10 cellular contexts compared by ENCODE assay signal in the genomic region with DNA sequence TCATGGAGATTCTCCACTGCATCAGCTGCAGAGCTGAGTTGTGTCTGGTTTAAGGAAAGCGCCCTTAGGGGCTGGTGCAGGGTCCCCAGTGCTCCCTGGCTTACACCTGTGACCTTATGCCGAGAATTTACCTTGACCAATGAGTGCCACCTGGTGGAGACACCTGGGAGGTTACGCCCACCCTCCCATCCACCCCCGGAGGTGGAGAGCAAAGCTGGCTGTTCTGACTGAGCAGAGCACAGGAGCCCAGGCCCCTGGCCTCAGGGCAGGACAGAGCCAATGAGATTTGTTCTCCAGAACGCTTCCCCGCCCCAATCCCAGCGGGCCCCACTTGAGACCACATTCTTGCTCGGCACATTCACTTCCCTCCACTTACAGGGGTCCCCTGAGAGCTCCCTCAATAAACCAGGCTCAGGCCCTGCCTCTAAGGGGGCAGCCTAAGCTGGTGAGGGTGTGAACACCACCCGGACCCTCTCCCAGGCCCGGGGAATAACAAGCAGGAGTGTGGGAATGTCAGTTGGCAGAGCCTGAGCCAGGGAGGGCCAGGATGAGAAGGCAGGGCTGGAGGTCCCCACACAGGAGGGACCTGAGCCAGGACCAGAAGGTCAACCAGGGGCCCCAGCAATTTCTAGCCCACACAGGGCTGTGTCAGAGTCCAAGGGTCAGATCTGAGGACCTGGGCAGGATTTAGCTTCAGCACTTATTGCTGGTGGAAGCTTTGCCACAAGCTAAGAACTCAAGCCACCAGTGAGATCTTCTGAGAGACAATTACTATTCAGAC.
A peak's percentile ranks its signal among the peaks of the same experiment; 100 is the strongest.
DNase-seq lines count a peak whose midpoint lies in the region; ATAC-seq and TF ChIP-seq lines count a peak whose summit lies in the region.
"Had no signal": no experiment of that assay in that cellular context is flagged by ENCODE, and none has a peak within 500 bp of the region (broad histone marks: within the 10 kb centered on the region; RNA-seq: fewer than 3 reads in every experiment).

No MANE protein-coding gene starts in this region.

- no peaks in the 10 kb centered on the region for H3K9me3 ChIP-seq in aorta (ENCODE audit: control insufficient read depth, low read length)

- ATAC-seq in GM19035 (IDR thresholded peaks at IDR 0.05; ENCODE audit: unreplicated experiment) (no peak), aorta (ENCODE audit: low FRiP score) (no peak)

- no peaks in the 10 kb centered on the region for H3K4me1 ChIP-seq in aorta (ENCODE audit: control insufficient read depth in 1 of 2, insufficient read depth in 2 of 2, low read length in 2 of 2)

- H3K36me3 ChIP-seq in aorta (ENCODE audit: control insufficient read depth in 1 of 2, insufficient read depth in 2 of 2, low read length in 1 of 2): no peaks in the 10 kb centered on the region

- intact Hi-C loops in aorta (cut with DNase I): no loop called here

- DNase-seq in stimulated activated CD4-positive, alpha-beta T cell treated with anti-CD3 and anti-CD28 coated beads, Interleukin-15, amount 100 ng/mL, for 24 hours: peak; percentile 33
- DNase-seq in stimulated activated CD4-positive, alpha-beta T cell treated with anti-CD3 and anti-CD28 coated beads, Interleukin-4, amount 100 ng/mL, for 4 hours: no peak
- peak; percentile 33 for DNase-seq in NCI-H2107 (lab: John Stamatoyannopoulos, UW)
- no peak for DNase-seq in fibroblast of mammary gland (ENCODE audit: low read depth)
- DNase-seq in SKM-1 (lab: John Stamatoyannopoulos, UW; ENCODE audit: unreplicated experiment): no peak
- no peak for DNase-seq in aorta
- DNase-seq in C1 segment of cervical spinal cord (lab: John Stamatoyannopoulos, UW): no peak
- DNase-seq: activated naive CD8-positive, alpha-beta T cell treated with anti-CD3 and anti-CD28 coated beads, Interleukin-2, amount 10 ng/mL, durations not matched to agents 7 days and 5 days; GF-D8 had no signal

- H3K27ac ChIP-seq in aorta (ENCODE audit: low read depth in 1 of 2, low read length in 2 of 2): no peak overlapping the region

- peak; percentile 14 for TF ChIP-seq CTCF in fibroblast of mammary gland (conservative IDR thresholded peaks at IDR 0.05; ENCODE audit: control insufficient read depth, insufficient read depth, low read depth, low read length)

- H3K27me3 ChIP-seq in aorta (ENCODE audit: control insufficient read depth in 1 of 2, insufficient read depth in 2 of 2, low read length in 1 of 2): no peaks in the 10 kb centered on the region

- WGBS in aorta, 2 donors: 57 to 60% methylated on average over 10 of the region's 10 CpGs

- no peak overlapping the region for H3K4me3 ChIP-seq in fibroblast of mammary gland (ENCODE audit: control insufficient read depth, low read depth, low read length)
- H3K4me3 ChIP-seq in aorta (ENCODE audit: low read length in 2 of 2): no peak overlapping the region

Comparison
In these comparisons a context has a peak if more than half of its experiments do, and no peak if none do; other contexts are left out.
1. DNase-seq: peak in stimulated activated CD4-positive, alpha-beta T cell treated with anti-CD3 and anti-CD28 coated beads, Interleukin-15, amount 100 ng/mL, for 24 hours (single experiment) and NCI-H2107 (single experiment); none in stimulated activated CD4-positive, alpha-beta T cell treated with anti-CD3 and anti-CD28 coated beads, Interleukin-4, amount 100 ng/mL, for 4 hours (0 of 2), fibroblast of mammary gland (single experiment), SKM-1 (single experiment), aorta (0 of 2) and C1 segment of cervical spinal cord (0 of 14).